16 cellular contexts compared by ENCODE assay signal in genomic region chr2:224479826-224480225, GRCh38.
DNase-seq lines count a peak whose midpoint lies in the region; ATAC-seq and TF ChIP-seq lines count a peak whose summit lies in the region.
"Had no signal": no experiment of that assay in that cellular context is flagged by ENCODE, and none has a peak within 500 bp of the region (broad histone marks: within the 10 kb centered on the region; RNA-seq: fewer than 3 reads in every experiment).

No MANE protein-coding gene starts in this region.

- peak overlapping the region; percentile 50 for H3K27ac Mint-ChIP-seq in activated T-cell treated with anti-CD3 and anti-CD28 coated beads, Interleukin-2, amount 50 U/mL, for 24 hours
- H3K27ac Mint-ChIP-seq in activated T-helper 17 cell treated with anti-CD3 and anti-CD28 coated beads, Interleukin-2, amount 50 U/mL, for 72 hours: peak overlapping the region; percentile 53
- peak overlapping the region; percentile 49 for H3K27ac Mint-ChIP-seq in stimulated activated memory B cell treated with anti-CD40 and anti-IgM and Interleukin-4, amounts not matched to agents 10 μg/mL and 1 μg/mL and 100 μg/mL, for 72 hours

- H3K27ac ChIP-seq in HEK293 (ENCODE audit: extremely low read depth, low read depth, low read length): no peak overlapping the region
- no peak overlapping the region for H3K27ac ChIP-seq in brain microvascular endothelial cell
- H3K27ac ChIP-seq: A549, BLaER1 had no signal

- no peaks in the 10 kb centered on the region for H3K9me3 Mint-ChIP-seq in activated T-cell treated with anti-CD3 and anti-CD28 coated beads, Interleukin-2, amount 50 U/mL, for 24 hours
- no peaks in the 10 kb centered on the region for H3K9me3 Mint-ChIP-seq in activated T-helper 17 cell treated with anti-CD3 and anti-CD28 coated beads, Interleukin-2, amount 50 U/mL, for 72 hours
- no peaks in the 10 kb centered on the region for H3K9me3 Mint-ChIP-seq in stimulated activated memory B cell treated with anti-CD40 and anti-IgM and Interleukin-4, amounts not matched to agents 10 μg/mL and 1 μg/mL and 100 μg/mL, for 72 hours
- H3K9me3 Mint-ChIP-seq: CD8-positive, alpha-beta memory T cell had no signal

- H3K36me3 ChIP-seq in HEK293 (ENCODE audit: control insufficient read depth in 2 of 2, insufficient read depth in 1 of 2, low read length in 2 of 2) (peaks cover 28 to 52% of the 10 kb centered on the region in 2 experiments), brain microvascular endothelial cell (replicated peaks) (peaks cover 28% of the 10 kb centered on the region)

- peak; percentile 24 for ATAC-seq in activated T-helper 17 cell treated with anti-CD3 and anti-CD28 coated beads, Interleukin-2, amount 50 U/mL, for 72 hours (replicated peaks)
- ATAC-seq in stimulated activated memory B cell treated with anti-CD40 and anti-IgM and Interleukin-4, amounts not matched to agents 10 μg/mL and 1 μg/mL and 100 μg/mL, for 72 hours: no peak
- no peak for ATAC-seq in GM19395 (IDR thresholded peaks at IDR 0.05; ENCODE audit: unreplicated experiment)
- ATAC-seq: A549, Panc1, Right ventricle myocardium inferior had no signal

- no peak for TF ChIP-seq CTCF in HEK293 (tag by site-specific recombination; IDR thresholded peaks at IDR 0.05)
- no peak for TF ChIP-seq CTCF in brain microvascular endothelial cell (IDR thresholded peaks at IDR 0.05; ENCODE audit: low read depth, low read length, missing control alignments)

- in situ Hi-C loops in brain microvascular endothelial cell (cut with HindIII; ENCODE audit: low pct_ligation_motif_present, low sequenced_read_pairs): no loop called here

- H3K4me3 ChIP-seq in HEK293 (ENCODE audit: low read depth, low read length) (no peak overlapping the region), brain microvascular endothelial cell (ENCODE audit: low read depth, low read length) (no peak overlapping the region)
- H3K4me3 ChIP-seq: A549, BLaER1 had no signal

- H3K4me1 ChIP-seq in HEK293 (ENCODE audit: control insufficient read depth, insufficient read depth, low read length): no peaks in the 10 kb centered on the region
- H3K4me1 ChIP-seq: BLaER1 had no signal

- H3K27me3 ChIP-seq in brain microvascular endothelial cell (replicated peaks): no peaks in the 10 kb centered on the region
- H3K27me3 ChIP-seq: BLaER1 had no signal

- H3K9me3 ChIP-seq in HEK293 (ENCODE audit: control insufficient read depth, insufficient read depth, low read depth, low read length): no peaks in the 10 kb centered on the region
- H3K9me3 ChIP-seq: A549, BLaER1 had no signal

- peaks cover 6% of the 10 kb centered on the region for H3K4me1 Mint-ChIP-seq in activated T-cell treated with anti-CD3 and anti-CD28 coated beads, Interleukin-2, amount 50 U/mL, for 24 hours (ENCODE audit: low read depth)
- peaks cover 11% of the 10 kb centered on the region for H3K4me1 Mint-ChIP-seq in activated T-helper 17 cell treated with anti-CD3 and anti-CD28 coated beads, Interleukin-2, amount 50 U/mL, for 72 hours
- peaks cover 7% of the 10 kb centered on the region for H3K4me1 Mint-ChIP-seq in stimulated activated memory B cell treated with anti-CD40 and anti-IgM and Interleukin-4, amounts not matched to agents 10 μg/mL and 1 μg/mL and 100 μg/mL, for 72 hours

- H3K27me3 Mint-ChIP-seq in activated T-cell treated with anti-CD3 and anti-CD28 coated beads, Interleukin-2, amount 50 U/mL, for 24 hours: no peaks in the 10 kb centered on the region
- H3K27me3 Mint-ChIP-seq in activated T-helper 17 cell treated with anti-CD3 and anti-CD28 coated beads, Interleukin-2, amount 50 U/mL, for 72 hours: no peaks in the 10 kb centered on the region
- H3K27me3 Mint-ChIP-seq in stimulated activated memory B cell treated with anti-CD40 and anti-IgM and Interleukin-4, amounts not matched to agents 10 μg/mL and 1 μg/mL and 100 μg/mL, for 72 hours: no peaks in the 10 kb centered on the region
- H3K27me3 Mint-ChIP-seq: CD8-positive, alpha-beta memory T cell had no signal

- peaks cover 83% of the 10 kb centered on the region for H3K36me3 Mint-ChIP-seq in activated T-cell treated with anti-CD3 and anti-CD28 coated beads, Interleukin-2, amount 50 U/mL, for 24 hours (ENCODE audit: low read depth)
- peaks cover 91% of the 10 kb centered on the region for H3K36me3 Mint-ChIP-seq in activated T-helper 17 cell treated with anti-CD3 and anti-CD28 coated beads, Interleukin-2, amount 50 U/mL, for 72 hours (ENCODE audit: low read depth)
- peaks cover 48% of the 10 kb centered on the region for H3K36me3 Mint-ChIP-seq in stimulated activated memory B cell treated with anti-CD40 and anti-IgM and Interleukin-4, amounts not matched to agents 10 μg/mL and 1 μg/mL and 100 μg/mL, for 72 hours

- POLR2A ChIA-PET in HEK293 (lab: Yijun Ruan, JAX): no interaction called here

- H3K4me3 Mint-ChIP-seq in activated T-cell treated with anti-CD3 and anti-CD28 coated beads, Interleukin-2, amount 50 U/mL, for 24 hours: no peak overlapping the region
- H3K4me3 Mint-ChIP-seq in activated T-helper 17 cell treated with anti-CD3 and anti-CD28 coated beads, Interleukin-2, amount 50 U/mL, for 72 hours: no peak overlapping the region
- no peak overlapping the region for H3K4me3 Mint-ChIP-seq in stimulated activated memory B cell treated with anti-CD40 and anti-IgM and Interleukin-4, amounts not matched to agents 10 μg/mL and 1 μg/mL and 100 μg/mL, for 72 hours
- H3K4me3 Mint-ChIP-seq: CD8-positive, alpha-beta memory T cell had no signal

- CTCF ChIA-PET in HEK293 (lab: Yijun Ruan, JAX): no interaction called here

- no peak for DNase-seq in activated T-cell treated with anti-CD3 and anti-CD28 coated beads, Interleukin-2, amount 50 U/mL, for 24 hours
- DNase-seq in activated T-cell treated with anti-CD3 and anti-CD28 coated beads, Interleukin-2, amount 50 U/mL, for 48 hours: no peak
- DNase-seq in brain microvascular endothelial cell: no peak
- DNase-seq: CD8-positive, alpha-beta memory T cell; KBM-7; NCI-H1105; NCI-H2081; NCI-H524 treated with DMSO at 0.1 percent for 48 hours had no signal

TF ChIP-seq in HEK293, 187 proteins besides CTCF, POLR2A, EP300 and RAD21:
- TF ChIP-seq ZNF530 (tag by site-specific recombination; IDR thresholded peaks at IDR 0.05; ENCODE audit: low read depth) (no peak), ZBTB21 (tag by site-specific recombination; IDR thresholded peaks at IDR 0.05) (no peak), ZNF391 (tag by site-specific recombination; IDR thresholded peaks at IDR 0.05; ENCODE audit: borderline replicate concordance, low read depth) (no peak), GLIS1 (tag by site-specific recombination; IDR thresholded peaks at IDR 0.05) (0 out of 2 replicates have a peak, but pooled peaks have one; percentile 5), ZNF830 (tag by site-specific recombination; IDR thresholded peaks at IDR 0.05; ENCODE audit: low read depth) (no peak), ZSCAN30 (tag by site-specific recombination; IDR thresholded peaks at IDR 0.05) (no peak), ZFP37 (tag by site-specific recombination; IDR thresholded peaks at IDR 0.05) (no peak)
- TF ChIP-seq, protein P1, sequence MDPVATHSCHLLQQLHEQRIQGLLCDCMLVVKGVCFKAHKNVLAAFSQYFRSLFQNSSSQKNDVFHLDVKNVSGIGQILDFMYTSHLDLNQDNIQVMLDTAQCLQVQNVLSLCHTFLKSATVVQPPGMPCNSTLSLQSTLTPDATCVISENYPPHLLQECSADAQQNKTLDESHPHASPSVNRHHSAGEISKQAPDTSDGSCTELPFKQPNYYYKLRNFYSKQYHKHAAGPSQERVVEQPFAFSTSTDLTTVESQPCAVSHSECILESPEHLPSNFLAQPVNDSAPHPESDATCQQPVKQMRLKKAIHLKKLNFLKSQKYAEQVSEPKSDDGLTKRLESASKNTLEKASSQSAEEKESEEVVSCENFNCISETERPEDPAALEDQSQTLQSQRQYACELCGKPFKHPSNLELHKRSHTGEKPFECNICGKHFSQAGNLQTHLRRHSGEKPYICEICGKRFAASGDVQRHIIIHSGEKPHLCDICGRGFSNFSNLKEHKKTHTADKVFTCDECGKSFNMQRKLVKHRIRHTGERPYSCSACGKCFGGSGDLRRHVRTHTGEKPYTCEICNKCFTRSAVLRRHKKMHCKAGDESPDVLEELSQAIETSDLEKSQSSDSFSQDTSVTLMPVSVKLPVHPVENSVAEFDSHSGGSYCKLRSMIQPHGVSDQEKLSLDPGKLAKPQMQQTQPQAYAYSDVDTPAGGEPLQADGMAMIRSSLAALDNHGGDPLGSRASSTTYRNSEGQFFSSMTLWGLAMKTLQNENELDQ (tag by site-specific recombination; IDR thresholded peaks at IDR 0.05; ENCODE audit: low read depth): no peak
TF ChIP-seq in HEK293: peak in this region for 1.
